In the genomic region with DNA sequence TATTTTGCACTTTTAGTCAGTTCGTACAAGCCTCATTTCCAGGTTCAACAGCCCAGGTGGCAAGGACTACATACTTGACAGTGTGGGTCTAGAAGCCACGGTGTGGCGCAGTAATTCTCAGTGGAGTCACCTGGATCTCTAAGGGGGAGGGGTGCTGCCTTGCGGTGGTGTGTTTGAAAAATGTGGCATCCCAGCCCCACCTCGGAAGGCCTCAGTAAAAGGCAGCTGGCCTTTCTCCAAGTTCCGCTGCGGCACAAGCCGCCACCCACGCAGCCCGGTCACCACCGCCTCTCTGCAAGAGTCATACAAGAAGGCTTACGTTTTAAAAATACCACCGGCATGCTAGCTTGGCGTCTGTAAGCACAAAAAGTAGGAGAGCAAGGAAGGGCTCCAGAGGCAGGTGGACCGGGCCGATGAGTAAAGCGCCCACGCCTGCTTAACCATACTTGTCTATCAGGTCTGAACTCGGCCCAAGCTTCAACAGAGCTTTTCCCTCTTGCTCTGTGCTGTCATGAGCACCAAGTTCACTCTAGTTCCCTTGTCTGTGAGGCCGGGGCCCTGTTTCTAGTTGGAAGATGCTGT, we compare ENCODE assay signal across 7 cellular contexts. TPM values are rescaled to one million over a fixed set of nuclear protein-coding genes. Genes with fewer than 3 reads are reported as not detected.
DNase-seq lines count a peak whose midpoint lies in the region; ATAC-seq and TF ChIP-seq lines count a peak whose summit lies in the region.

No MANE protein-coding gene starts in this region.

- no peak for TF ChIP-seq POLR2A in GM18505 (IDR thresholded peaks at IDR 0.05; ENCODE audit: borderline replicate concordance, extremely low read depth, insufficient read depth, insufficient read length)

- DNase-seq in NCI-H2196 treated with DMSO at 0.1 percent for 48 hours (lab: John Stamatoyannopoulos, UW; ENCODE audit: unreplicated experiment) (peak; percentile 20), epithelial cell of esophagus (ENCODE audit: low read depth) (peak; percentile 99), non-pigmented ciliary epithelial cell (ENCODE audit: low read depth) (peak; percentile 90)
- DNase-seq in activated CD8-positive, alpha-beta memory T cell treated with anti-CD3 and anti-CD28 coated beads for 4 hours (ENCODE audit: low read depth in 2 of 2), result peak; percentile 76 to 77

- H3K27ac ChIP-seq in temporal lobe (ENCODE audit: low read depth, low read length), result peak overlapping the region; percentile 48

- H3K4me3 ChIP-seq in epithelial cell of esophagus (ENCODE audit: low read length), result no peak overlapping the region

- peak; percentile 51 for TF ChIP-seq CTCF in epithelial cell of esophagus (IDR thresholded peaks at IDR 0.05; ENCODE audit: insufficient read depth, low read depth, low read length, missing control alignments)

- ATAC-seq in GM18505 (IDR thresholded peaks at IDR 0.05; ENCODE audit: unreplicated experiment) (peak; percentile 74), HG02870 (IDR thresholded peaks at IDR 0.05; ENCODE audit: unreplicated experiment) (peak; percentile 80)

RNA-seq across cellular contexts. Expression of gene SPRED2, which starts 49.5 kb away (rescaled TPM):
- 14.8 TPM for total RNA-seq in temporal lobe

Comparison
In these comparisons a context has a peak if more than half of its experiments do, and no peak if none do; other contexts are left out.
1. DNase-seq: peak in every context shown above with its lines; median percentile 99 in epithelial cell of esophagus; 90 in non-pigmented ciliary epithelial cell; 76 in activated CD8-positive, alpha-beta memory T cell treated with anti-CD3 and anti-CD28 coated beads for 4 hours; 20 in NCI-H2196 treated with DMSO at 0.1 percent for 48 hours.